In genomic region chr17:81735181-81736102, GRCh38 we compare ENCODE assay signal across 8 cellular contexts. TPM values are rescaled to one million over a fixed set of nuclear protein-coding genes. Genes with fewer than 3 reads are reported as not detected.
DNase-seq lines count a peak whose midpoint lies in the region; TF ChIP-seq lines count a peak whose summit lies in the region.

No MANE protein-coding gene starts in this region.

- no peaks in the 10 kb centered on the region for H4K20me1 ChIP-seq in osteoblast (ENCODE audit: insufficient read depth, low read length)

- H3K4me2 ChIP-seq in osteoblast (ENCODE audit: insufficient read depth, low read length), result peak overlapping the region; percentile 84

- H3K4me3 ChIP-seq in choroid plexus epithelial cell (ENCODE audit: low read depth, low read length) (peak overlapping the region; percentile 11), osteoblast (ENCODE audit: insufficient read depth, low read length) (peak overlapping the region; percentile 59)

- H2AFZ ChIP-seq in osteoblast (ENCODE audit: low read length), result peak overlapping the region; percentile 90

- no peaks in the 10 kb centered on the region for H3K36me3 ChIP-seq in osteoblast (ENCODE audit: insufficient read depth, low read length)

- no peaks in the 10 kb centered on the region for H3K9me3 ChIP-seq in osteoblast (ENCODE audit: low read depth, low read length)

- TF ChIP-seq CTCF in choroid plexus epithelial cell (conservative IDR thresholded peaks at IDR 0.05; ENCODE audit: low read depth, low read length) (no peak), osteoblast (IDR thresholded peaks at IDR 0.05; ENCODE audit: extremely low read depth, low read depth, low read length) (no peak)

- DNase-seq in 8988T, result peak; percentile 26
- peak; percentile 70 for DNase-seq in GM03348 (ENCODE audit: low spot score)
- peak; percentile 73 for DNase-seq in NCI-H774 (lab: John Stamatoyannopoulos, UW)
- DNase-seq in choroid plexus epithelial cell (ENCODE audit: low read depth), result no peak
- peak; percentile 98 for DNase-seq in osteoblast (ENCODE audit: insufficient read length, low spot score, missing footprints)
- DNase-seq in stimulated activated CD8-positive, alpha-beta memory T cell treated with anti-CD3 and anti-CD28 coated beads, Interleukin-4, amount 100 ng/mL, for 48 hours, result no peak
- no peak for DNase-seq in D341Med (ENCODE audit: low spot score)
- DNase-seq in activated CD4-positive, alpha-beta T cell treated with anti-CD3 and anti-CD28 coated beads for 4 hours, result no peak

- no peaks in the 10 kb centered on the region for H3K79me2 ChIP-seq in osteoblast (ENCODE audit: insufficient read depth, low read length)

- peak overlapping the region; percentile 47 for H3K27ac ChIP-seq in osteoblast (ENCODE audit: low read depth, low read length)

- H3K4me1 ChIP-seq in osteoblast (ENCODE audit: insufficient read depth, low read length), result peaks cover 22% of the 10 kb centered on the region

- H3K27me3 ChIP-seq in osteoblast (ENCODE audit: insufficient read depth, low read length), result peaks cover 2% of the 10 kb centered on the region

RNA-seq across cellular contexts. Expression of gene SLC25A10, which starts 23.4 kb away (rescaled TPM):
- total RNA-seq in osteoblast, result 7.6 and 8.3 TPM in 2 replicates

RNA-seq across cellular contexts. Expression of gene MRPL12, which starts 32.3 kb away (rescaled TPM):
- total RNA-seq in osteoblast, result 6.2 and 8.8 TPM in 2 replicates

RNA-seq across cellular contexts. Expression of gene HGS, which starts 51.6 kb away (rescaled TPM):
- 100 and 110 TPM in 2 replicates for total RNA-seq in osteoblast

RNA-seq across cellular contexts. Expression of gene ARL16, which starts 51.8 kb away (rescaled TPM):
- 24.5 and 26.1 TPM in 2 replicates for total RNA-seq in osteoblast

Comparison
In these comparisons a context has a peak if more than half of its experiments do, and no peak if none do; other contexts are left out.
1. DNase-seq: peak in 8988T (single experiment), GM03348 (single experiment), NCI-H774 (single experiment) and osteoblast (single experiment); none in choroid plexus epithelial cell (single experiment), stimulated activated CD8-positive, alpha-beta memory T cell treated with anti-CD3 and anti-CD28 coated beads, Interleukin-4, amount 100 ng/mL, for 48 hours (single experiment), D341Med (single experiment) and activated CD4-positive, alpha-beta T cell treated with anti-CD3 and anti-CD28 coated beads for 4 hours (0 of 2).